7 cellular contexts compared by ENCODE assay signal in genomic region chr18:79988925-79989361, GRCh38. TPM values are rescaled to one million over a fixed set of nuclear protein-coding genes. Genes with fewer than 3 reads are reported as not detected.
DNase-seq lines count a peak whose midpoint lies in the region; ATAC-seq and TF ChIP-seq lines count a peak whose summit lies in the region.

No MANE protein-coding gene starts in this region.

- peak overlapping the region; percentile 89; the same call in 1 of the 2 replicates for H3K27ac ChIP-seq in GM23338 (ENCODE audit: low read depth)
- peak overlapping the region; percentile 78 for H3K27ac ChIP-seq in OCI-LY7 (ENCODE audit: low read depth, low read length, poor library complexity, severe bottlenecking)
- peak overlapping the region; percentile 91 for H3K27ac ChIP-seq in effector memory CD4-positive, alpha-beta T cell (ENCODE audit: insufficient read depth, low read length, poor library complexity, severe bottlenecking)
- peak overlapping the region; percentile 95 for H3K27ac ChIP-seq in mucosa of rectum (ENCODE audit: low read depth in 2 of 2, low read length in 2 of 2)

- peak overlapping the region; percentile 96 for H3K27ac Mint-ChIP-seq in GM23338

- DNase-seq in GM04504 (ENCODE audit: low read depth) = peak; percentile 26
- peak; percentile 62 for DNase-seq in GM23338 (ENCODE audit: low spot score)
- DNase-seq in OCI-LY7 (ENCODE audit: low spot score) = no peak
- no peak for DNase-seq in effector memory CD4-positive, alpha-beta T cell
- no peak for DNase-seq in NCI-H1417 (lab: John Stamatoyannopoulos, UW)

- H2AFZ ChIP-seq in GM23338 (peak overlapping the region; percentile 78), OCI-LY7 (ENCODE audit: low read length) (peak overlapping the region; percentile 76; the same call in 1 of the 2 replicates)

- H3K9me3 Mint-ChIP-seq in GM23338 = no peaks in the 10 kb centered on the region; the same call in 2 of the 3 replicates

- POLR2A ChIA-PET in OCI-LY7 (lab: Charles Lee) = no interaction called here

- peaks cover 27% of the 10 kb centered on the region for H3K4me1 Mint-ChIP-seq in GM23338

- peaks cover 22% of the 10 kb centered on the region for H3K36me3 Mint-ChIP-seq in GM23338 (ENCODE audit: low read depth)

- no peaks in the 10 kb centered on the region for H3F3A ChIP-seq in GM23338 (replicated peaks; ENCODE audit: low read depth)

- H3K4me3 ChIP-seq in GM23338 (peak overlapping the region; percentile 89), OCI-LY7 (ENCODE audit: low read depth, low read length, poor library complexity, severe bottlenecking) (peak overlapping the region; percentile 98), mucosa of rectum (ENCODE audit: low read length in 2 of 2) (peak overlapping the region; percentile 84 to 93)
- H3K4me3 ChIP-seq in effector memory CD4-positive, alpha-beta T cell (ENCODE audit: insufficient read depth, low read depth, low read length, poor library complexity, severe bottlenecking) = peak overlapping the region; percentile 82

- intact Hi-C loops in OCI-LY7 (cut with micrococcal nuclease; ENCODE audit: unreplicated experiment) = loop anchor here (1.0 to 2.0 kb wide), 2 partner anchors 44 to 310 kb away; partner anchors contain the start of gene CTDP1

- H3K27me3 Mint-ChIP-seq in GM23338 (ENCODE audit: insufficient read depth, low read depth, poor library complexity) = peaks cover 3% of the 10 kb centered on the region

- ATAC-seq in GM23338 (peak; percentile 56), HG03469 (IDR thresholded peaks at IDR 0.05; ENCODE audit: unreplicated experiment) (no peak)

- TSS peak; percentile 90 for BruUV-seq in OCI-LY7 (replicated peaks; lab: Mats Ljungman, UMichigan)

- H3K36me3 ChIP-seq in GM23338 (ENCODE audit: insufficient read depth) (peaks cover 8% of the 10 kb centered on the region), OCI-LY7 (ENCODE audit: insufficient read depth, low read length) (peaks cover 32% of the 10 kb centered on the region), mucosa of rectum (ENCODE audit: control insufficient read depth in 2 of 2, insufficient read depth in 2 of 2, low read length in 2 of 2) (peaks cover 0 to 11% of the 10 kb centered on the region in 2 donors)
- peaks cover 5% of the 10 kb centered on the region for H3K36me3 ChIP-seq in effector memory CD4-positive, alpha-beta T cell (ENCODE audit: control insufficient read depth, insufficient read depth, low read length)

- H3K79me2 ChIP-seq in GM23338 (replicated peaks; ENCODE audit: insufficient read depth) = peaks cover 43% of the 10 kb centered on the region
- peaks cover 43% of the 10 kb centered on the region for H3K79me2 ChIP-seq in OCI-LY7 (ENCODE audit: insufficient read depth, low read depth, low read length)

- H3K9me2 ChIP-seq in GM23338 (ENCODE audit: insufficient read depth) = no peaks in the 10 kb centered on the region
- H3K9me2 ChIP-seq in OCI-LY7 (ENCODE audit: insufficient read depth, low read length) = no peaks in the 10 kb centered on the region

- peak overlapping the region; percentile 89 to 92 for H3K9ac ChIP-seq in mucosa of rectum (ENCODE audit: low read depth in 1 of 2, low read length in 2 of 2)

- H3K4me1 ChIP-seq in GM23338 (ENCODE audit: insufficient read depth) (peaks cover 23% of the 10 kb centered on the region), OCI-LY7 (ENCODE audit: insufficient read depth, low read length, poor library complexity, severe bottlenecking) (peaks cover 12% of the 10 kb centered on the region), mucosa of rectum (ENCODE audit: control insufficient read depth in 2 of 2, insufficient read depth in 2 of 2, low read length in 2 of 2) (peaks cover 11 to 17% of the 10 kb centered on the region in 2 donors)
- peaks cover 10% of the 10 kb centered on the region for H3K4me1 ChIP-seq in effector memory CD4-positive, alpha-beta T cell (ENCODE audit: control insufficient read depth, insufficient read depth, low read length, poor library complexity, severe bottlenecking)

- TF ChIP-seq CTCF in GM23338 (conservative IDR thresholded peaks at IDR 0.05; ENCODE audit: low read depth in 2 of 2) (no peak), OCI-LY7 (conservative IDR thresholded peaks at IDR 0.05; ENCODE audit: low read length) (no peak)

- H4K20me1 ChIP-seq in GM23338 (replicated peaks; ENCODE audit: insufficient read depth) = peaks cover 21% of the 10 kb centered on the region
- H4K20me1 ChIP-seq in OCI-LY7 (ENCODE audit: insufficient read depth, low read length) = peaks cover 23% of the 10 kb centered on the region

- CTCF ChIA-PET in OCI-LY7 (lab: Charles Lee; ENCODE audit: unreplicated experiment) = no interaction called here

- H3K4me3 Mint-ChIP-seq in GM23338 = peak overlapping the region; percentile 96

- H3K27me3 ChIP-seq in GM23338 (ENCODE audit: insufficient read depth) (no peaks in the 10 kb centered on the region), mucosa of rectum (ENCODE audit: control insufficient read depth in 2 of 2, insufficient read depth in 2 of 2, low read length in 2 of 2) (no peaks in the 10 kb centered on the region)
- no peaks in the 10 kb centered on the region for H3K27me3 ChIP-seq in effector memory CD4-positive, alpha-beta T cell (replicated peaks; ENCODE audit: control insufficient read depth, insufficient read depth, low read length, poor library complexity, severe bottlenecking)

- no peaks in the 10 kb centered on the region for H3K9me3 ChIP-seq in OCI-LY7 (ENCODE audit: low read length)
- no peaks in the 10 kb centered on the region for H3K9me3 ChIP-seq in effector memory CD4-positive, alpha-beta T cell (ENCODE audit: control insufficient read depth, low read length)
- H3K9me3 ChIP-seq in mucosa of rectum (ENCODE audit: control insufficient read depth in 2 of 2, low read length in 2 of 2) = no peaks in the 10 kb centered on the region

- H3K4me2 ChIP-seq in GM23338 = peak overlapping the region; percentile 79
- H3K4me2 ChIP-seq in OCI-LY7 (ENCODE audit: low read length) = peak overlapping the region; percentile 87

TF ChIP-seq in GM23338, 12 proteins besides CTCF, POLR2A, EP300 and RAD21 (continues in another document):
- TF ChIP-seq POLR2AphosphoS5 (IDR thresholded peaks at IDR 0.05; ENCODE audit: low read depth) (no peak), JUNB (IDR thresholded peaks at IDR 0.05; ENCODE audit: unreplicated experiment) (no peak), EZH2phosphoT487 (IDR thresholded peaks at IDR 0.05; ENCODE audit: unreplicated experiment) (no peak), ZNF331 (CRISPR knock-in tag; IDR thresholded peaks at IDR 0.05; ENCODE audit: low read depth) (no peak), EZH2 (IDR thresholded peaks at IDR 0.05; ENCODE audit: low read depth, unreplicated experiment) (no peak)

RNA-seq across cellular contexts. Expression of gene TXNL4A, which starts 0.6 kb away (rescaled TPM):
- total RNA-seq in GM23338 (2014; rRNA removed; shearing (Covaris generic)) = 45.9 and 51.0 TPM in 2 replicates
- 271 and 277 TPM in 2 replicates for polyA plus RNA-seq in GM23338 (2016; fragmentation: Nextera tagmentation; extraction: Ambion mirVana)
- total RNA-seq in OCI-LY7 (2014; rRNA removed; shearing (Covaris generic)) = 44.7 and 45.9 TPM in 2 replicates
- 91.4 and 95.0 TPM in 2 replicates for total RNA-seq in OCI-LY7 (2022)

RNA-seq across cellular contexts. Expression of gene HSBP1L1, which starts 24.5 kb away (rescaled TPM):
- total RNA-seq in GM23338 (2014; rRNA removed; shearing (Covaris generic)) = 1.8 TPM in 1 of 2 replicates, not detected in the other
- 2.3 and 3.7 TPM in 2 replicates for polyA plus RNA-seq in GM23338 (2016; fragmentation: Nextera tagmentation; extraction: Ambion mirVana)
- total RNA-seq in OCI-LY7 (2014; rRNA removed; shearing (Covaris generic)) = not detected in 2 replicates
- total RNA-seq in OCI-LY7 (2022) = not detected in 2 replicates

RNA-seq across cellular contexts. Expression of gene SLC66A2, which starts 37.5 kb away (rescaled TPM):
- total RNA-seq in GM23338 (2014; rRNA removed; shearing (Covaris generic)) = 10.9 and 18.1 TPM in 2 replicates
- polyA plus RNA-seq in GM23338 (2016; fragmentation: Nextera tagmentation; extraction: Ambion mirVana) = 4.0 and 5.4 TPM in 2 replicates
- total RNA-seq in OCI-LY7 (2014; rRNA removed; shearing (Covaris generic)) = 14.5 and 16.5 TPM in 2 replicates
- total RNA-seq in OCI-LY7 (2022) = 15.1 and 17.9 TPM in 2 replicates

RNA-seq across cellular contexts. Expression of gene RBFA, which starts 45.3 kb away (rescaled TPM):
- 43.3 and 46.5 TPM in 2 replicates for total RNA-seq in GM23338 (2014; rRNA removed; shearing (Covaris generic))
- polyA plus RNA-seq in GM23338 (2016; fragmentation: Nextera tagmentation; extraction: Ambion mirVana) = 33.8 and 36.3 TPM in 2 replicates
- 20.4 and 25.9 TPM in 2 replicates for total RNA-seq in OCI-LY7 (2014; rRNA removed; shearing (Covaris generic))
- total RNA-seq in OCI-LY7 (2022) = 28.1 and 28.3 TPM in 2 replicates

Comparison
In these comparisons a context has a peak if more than half of its experiments do, and no peak if none do; other contexts are left out.
1. DNase-seq: peak in GM04504 (single experiment) and GM23338 (single experiment); none in OCI-LY7 (single experiment), effector memory CD4-positive, alpha-beta T cell (0 of 3) and NCI-H1417 (0 of 3).
2. Peak in every context shown above with its lines, with median percentiles within 50 percentile points of each other: H3K27ac ChIP-seq and H3K4me3 ChIP-seq.